In the genomic region with DNA sequence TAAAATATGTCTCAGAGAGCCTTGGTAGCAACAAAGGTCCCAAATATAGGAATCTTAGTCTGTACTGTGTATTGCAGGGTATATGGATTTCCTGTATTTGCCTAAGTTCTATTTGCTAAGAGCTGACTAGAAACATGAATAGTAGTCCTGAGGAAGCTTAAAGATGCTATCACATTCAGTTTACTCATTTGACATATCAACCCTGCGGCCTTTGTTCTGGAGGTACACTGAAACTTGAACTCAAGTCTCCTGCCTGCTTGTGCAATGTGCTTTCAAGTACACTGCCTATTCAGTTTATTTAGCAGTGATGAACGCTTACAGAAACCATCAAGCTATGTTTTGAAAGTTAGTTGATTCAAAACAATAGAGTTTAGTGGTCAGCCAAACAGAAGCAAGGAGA, we compare ENCODE assay signal across 22 cellular contexts. TPM values are rescaled to one million over a fixed set of nuclear protein-coding genes. Genes with fewer than 3 reads are reported as not detected.
DNase-seq lines count a peak whose midpoint lies in the region; ATAC-seq, FAIRE-seq and TF ChIP-seq lines count a peak whose summit lies in the region.
"Had no signal": no experiment of that assay in that cellular context is flagged by ENCODE, and none has a peak within 500 bp of the region (broad histone marks: within the 10 kb centered on the region; RNA-seq: fewer than 3 reads in every experiment).

No MANE protein-coding gene starts in this region.

- intact Hi-C loops in Calu3 (cut with micrococcal nuclease; ENCODE audit: unreplicated experiment) (loop anchor here (2.0 kb wide), 1 partner anchor 28 kb away; no protein-coding TSS in a partner anchor), cardiac septum (cut with DNase I) (loop anchor here (5.0 kb wide), 1 partner anchor 32 kb away; no protein-coding TSS in a partner anchor)

- TF ChIP-seq CTCF in Calu3 (IDR thresholded peaks at IDR 0.05; ENCODE audit: unreplicated experiment) (no peak), HFFc6 (IDR thresholded peaks at IDR 0.05) (no peak), bronchial epithelial cell (IDR thresholded peaks at IDR 0.05; ENCODE audit: insufficient read depth, low read length, severe bottlenecking) (no peak), liver (IDR thresholded peaks at IDR 0.05; ENCODE audit: low read depth, low read length, missing input control) (no peak)

- H3K27ac Mint-ChIP-seq in Calu3 (ENCODE audit: unreplicated experiment) (peak overlapping the region; percentile 95), HFFc6 (peak overlapping the region; percentile 29; the same call in 1 of the 2 replicates)
- H3K27ac Mint-ChIP-seq: natural killer cell treated with Interleukin-12 subunit alpha and Interleukin-12 subunit beta and Interleukin-15 and Interleukin-18, amount 100 ng/mL, for 72 hours; T-helper 1 cell treated with Interleukin-12 subunit alpha and Interleukin-12 subunit beta and Interleukin-4 antibody, amounts not matched to agents 30 μg/mL and 1 μg/mL, for 36 hours had no signal

- no peak for TF ChIP-seq RAD21 in liver (IDR thresholded peaks at IDR 0.05)

- no TSS peak for BruUV-seq in Calu3 (replicated peaks; lab: Mats Ljungman, UMichigan)

- peaks cover 6 to 26% (median 17%) of the 10 kb centered on the region in 4 donors for H3K4me1 ChIP-seq in liver (ENCODE audit: control insufficient read depth in 4 of 4, insufficient read depth in 4 of 4, low read length in 3 of 4)

- H3K36me3 ChIP-seq in bronchial epithelial cell (ENCODE audit: control insufficient read depth, insufficient read depth, low read length) = no peaks in the 10 kb centered on the region
- peaks cover 2 to 23% (median 4%) of the 10 kb centered on the region in 4 donors for H3K36me3 ChIP-seq in liver (ENCODE audit: control insufficient read depth in 4 of 4, insufficient read depth in 3 of 4, low read depth in 1 of 4, low read length in 3 of 4)
- H3K36me3 ChIP-seq: esophagus muscularis mucosa had no signal

- H3K4me3 Mint-ChIP-seq in Calu3 (ENCODE audit: low read depth, unreplicated experiment) = no peak overlapping the region
- H3K4me3 Mint-ChIP-seq in HFFc6 = no peak overlapping the region
- H3K4me3 Mint-ChIP-seq: natural killer cell treated with Interleukin-12 subunit alpha and Interleukin-12 subunit beta and Interleukin-15 and Interleukin-18, amount 100 ng/mL, for 72 hours; T-helper 1 cell treated with Interleukin-12 subunit alpha and Interleukin-12 subunit beta and Interleukin-4 antibody, amounts not matched to agents 30 μg/mL and 1 μg/mL, for 36 hours had no signal

- CTCF ChIA-PET in Calu3 (lab: Charles Lee) = interaction anchor here (0.7 to 2.0 kb wide), 10 partner anchors 9 to 1512 kb away, joined by 3 to 6 read pairs (median 4); no protein-coding TSS in a partner anchor

- no peaks in the 10 kb centered on the region for H3K9me3 ChIP-seq in liver (ENCODE audit: control insufficient read depth in 4 of 4, low read length in 3 of 4)
- H3K9me3 ChIP-seq: esophagus muscularis mucosa had no signal

- 50% methylated on average over 2 of the region's 2 CpGs for WGBS in liver

- no peak overlapping the region for H3K27ac ChIP-seq in liver (ENCODE audit: low read depth in 1 of 2, low read length in 2 of 2)

- H3K4me1 Mint-ChIP-seq in Calu3 (ENCODE audit: low read depth, unreplicated experiment) (peaks cover 89% of the 10 kb centered on the region), HFFc6 (ENCODE audit: low read depth) (peaks cover 28% of the 10 kb centered on the region)

- H3K27me3 ChIP-seq in bronchial epithelial cell (ENCODE audit: control insufficient read depth, insufficient read depth, low read length) = no peaks in the 10 kb centered on the region
- no peaks in the 10 kb centered on the region for H3K27me3 ChIP-seq in liver (ENCODE audit: control insufficient read depth in 4 of 4, insufficient read depth in 4 of 4, low read length in 3 of 4)
- H3K27me3 ChIP-seq: esophagus muscularis mucosa had no signal

- H3K9ac ChIP-seq in liver (ENCODE audit: low read depth in 1 of 2, low read length in 2 of 2) = no peak overlapping the region

- H3K4me3 ChIP-seq in bronchial epithelial cell (ENCODE audit: low read depth, low read length) = no peak overlapping the region
- no peak overlapping the region for H3K4me3 ChIP-seq in liver (ENCODE audit: low read depth in 1 of 3, low read length in 3 of 3)
- H3K4me3 ChIP-seq: esophagus muscularis mucosa, GM12878, K562 had no signal

- no peak for DNase-seq in Calu3
- no peak for DNase-seq in HFFc6
- DNase-seq in bronchial epithelial cell (ENCODE audit: low read depth) = peak; percentile 92
- no peak for DNase-seq in effector CD8-positive, alpha-beta T cell (lab: John Stamatoyannopoulos, UW)
- no peak for DNase-seq in cardiac septum (ENCODE audit: low spot score)
- DNase-seq in NCI-H146 (lab: John Stamatoyannopoulos, UW) = no peak
- DNase-seq: activated CD4-positive, CD25-positive, alpha-beta regulatory T cell; activated CD8-positive, alpha-beta memory T cell treated with anti-CD3 and anti-CD28 coated beads, Interleukin-2, amount 50 U/mL, for 48 hours; activated naive CD4-positive, alpha-beta T cell; C1 segment of cervical spinal cord; DMS 273 treated with DMSO at 0.1 percent for 48 hours; GF-D8; MV-4-11; NCI-H510A had no signal

- no peak for ATAC-seq in GM18520 (IDR thresholded peaks at IDR 0.05; ENCODE audit: unreplicated experiment)
- ATAC-seq: GM12878, K562 had no signal

- FAIRE-seq in bronchial epithelial cell (lab: Jason Lieb, UNC) = peak; percentile 36
- FAIRE-seq: GM12878, islet of Langerhans, K562 had no signal

- peaks cover 43% of the 10 kb centered on the region for H3K36me3 Mint-ChIP-seq in Calu3 (ENCODE audit: insufficient read depth, unreplicated experiment)
- no peaks in the 10 kb centered on the region for H3K36me3 Mint-ChIP-seq in HFFc6 (ENCODE audit: low read depth)
- H3K36me3 Mint-ChIP-seq: natural killer cell treated with Interleukin-12 subunit alpha and Interleukin-12 subunit beta and Interleukin-15 and Interleukin-18, amount 100 ng/mL, for 72 hours had no signal

- H3K27me3 Mint-ChIP-seq in Calu3 (ENCODE audit: unreplicated experiment) (no peaks in the 10 kb centered on the region), HFFc6 (ENCODE audit: insufficient read depth) (no peaks in the 10 kb centered on the region)
- H3K27me3 Mint-ChIP-seq: natural killer cell treated with Interleukin-12 subunit alpha and Interleukin-12 subunit beta and Interleukin-15 and Interleukin-18, amount 100 ng/mL, for 72 hours had no signal

- H3K9me3 Mint-ChIP-seq in Calu3 (ENCODE audit: low read depth, unreplicated experiment) = no peaks in the 10 kb centered on the region
- H3K9me3 Mint-ChIP-seq in HFFc6 = no peaks in the 10 kb centered on the region
- H3K9me3 Mint-ChIP-seq: natural killer cell treated with Interleukin-12 subunit alpha and Interleukin-12 subunit beta and Interleukin-15 and Interleukin-18, amount 100 ng/mL, for 72 hours; T-helper 1 cell treated with Interleukin-12 subunit alpha and Interleukin-12 subunit beta and Interleukin-4 antibody, amounts not matched to agents 30 μg/mL and 1 μg/mL, for 36 hours had no signal

TF ChIP-seq in liver, 16 proteins besides CTCF, POLR2A, EP300 and RAD21:
- TF ChIP-seq RXRA (IDR thresholded peaks at IDR 0.05) (peak; percentile 34 to 52), HNF4A (conservative IDR thresholded peaks at IDR 0.05) (peak; percentile 58 to 74), HNF4G (IDR thresholded peaks at IDR 0.05) (no peak)
- TF ChIP-seq, protein P1, sequence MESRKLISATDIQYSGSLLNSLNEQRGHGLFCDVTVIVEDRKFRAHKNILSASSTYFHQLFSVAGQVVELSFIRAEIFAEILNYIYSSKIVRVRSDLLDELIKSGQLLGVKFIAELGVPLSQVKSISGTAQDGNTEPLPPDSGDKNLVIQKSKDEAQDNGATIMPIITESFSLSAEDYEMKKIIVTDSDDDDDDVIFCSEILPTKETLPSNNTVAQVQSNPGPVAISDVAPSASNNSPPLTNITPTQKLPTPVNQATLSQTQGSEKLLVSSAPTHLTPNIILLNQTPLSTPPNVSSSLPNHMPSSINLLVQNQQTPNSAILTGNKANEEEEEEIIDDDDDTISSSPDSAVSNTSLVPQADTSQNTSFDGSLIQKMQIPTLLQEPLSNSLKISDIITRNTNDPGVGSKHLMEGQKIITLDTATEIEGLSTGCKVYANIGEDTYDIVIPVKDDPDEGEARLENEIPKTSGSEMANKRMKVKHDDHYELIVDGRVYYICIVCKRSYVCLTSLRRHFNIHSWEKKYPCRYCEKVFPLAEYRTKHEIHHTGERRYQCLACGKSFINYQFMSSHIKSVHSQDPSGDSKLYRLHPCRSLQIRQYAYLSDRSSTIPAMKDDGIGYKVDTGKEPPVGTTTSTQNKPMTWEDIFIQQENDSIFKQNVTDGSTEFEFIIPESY (IDR thresholded peaks at IDR 0.05) = peak; percentile 16
- TF ChIP-seq, protein P2, sequence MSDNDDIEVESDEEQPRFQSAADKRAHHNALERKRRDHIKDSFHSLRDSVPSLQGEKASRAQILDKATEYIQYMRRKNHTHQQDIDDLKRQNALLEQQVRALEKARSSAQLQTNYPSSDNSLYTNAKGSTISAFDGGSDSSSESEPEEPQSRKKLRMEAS (IDR thresholded peaks at IDR 0.05) = no peak

RNA-seq across cellular contexts. Expression of a gene that starts 21.1 kb away (rescaled TPM):
- total RNA-seq in Calu3 (2022) = 186 and 239 TPM in 2 replicates
- 1 to 10 TPM; 3.4 to 6.7 (median 5.3) TPM for total RNA-seq in HFFc6 (2021; fragmentation: NEBNext Ultra II Directional; extraction: Animal tissue kit (Norgen Biotek cat#: 25700))
- 35.3 and 43.4 TPM in 2 replicates for total RNA-seq in bronchial epithelial cell
- total RNA-seq in liver = 100 to 1,000 TPM in 1 of 2 donors, 10 to 100 TPM in 1; 85.1 to 230 TPM
- 10 to 100 TPM; 53.7 to 58.1 TPM for polyA plus RNA-seq in liver
- 20.4 TPM for total RNA-seq in cardiac septum
